ENCODE assay signal across 16 cellular contexts in the genomic region with DNA sequence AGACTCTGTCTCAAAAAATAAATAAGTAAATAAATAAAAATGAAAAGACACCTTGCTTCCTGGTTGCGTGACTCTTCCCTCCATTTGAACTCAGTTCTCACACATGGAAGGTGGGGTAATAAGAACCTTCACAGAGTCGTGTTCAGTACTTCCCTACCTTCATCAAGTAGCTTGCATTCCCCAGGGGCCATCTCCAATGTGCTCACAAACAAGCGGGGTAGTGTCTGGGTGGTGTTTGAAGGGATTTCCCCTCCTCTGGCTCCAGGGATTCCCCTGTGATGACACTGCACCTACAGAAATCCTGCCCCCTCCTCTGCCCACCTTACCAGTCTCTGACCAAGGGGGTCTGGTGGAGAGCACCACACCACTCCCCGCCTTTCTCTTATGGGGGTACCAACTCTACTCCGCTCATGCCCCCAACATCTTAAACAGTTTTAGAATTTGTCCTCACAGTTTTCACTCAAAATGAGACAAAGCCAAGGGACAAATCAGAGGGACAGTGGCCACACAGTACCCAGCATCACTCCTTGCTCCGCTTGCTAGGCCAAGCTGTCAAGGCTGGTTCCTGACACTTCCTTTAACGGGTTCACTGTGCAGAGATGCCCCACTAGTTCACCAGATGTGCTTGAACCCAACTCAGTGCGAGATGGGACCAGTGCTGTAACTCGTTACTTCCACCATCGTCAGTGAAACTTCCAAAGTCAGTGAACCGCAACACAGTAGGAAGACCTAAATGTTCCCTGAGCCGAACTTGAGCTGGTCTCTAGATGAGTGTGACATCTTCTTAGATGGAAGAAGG.
"Had no signal": no experiment of that assay in that cellular context is flagged by ENCODE, and none has a peak within 500 bp of the region (broad histone marks: within the 10 kb centered on the region; RNA-seq: fewer than 3 reads in every experiment).

No MANE protein-coding gene starts in this region.

- H3K9me3 Mint-ChIP-seq: activated naive CD4-positive, alpha-beta T cell treated with anti-CD3 and anti-CD28 coated beads, Interleukin-2, amount 10 ng/mL, durations not matched to agents 7 days and 5 days; activated T-helper 2 cell treated with anti-CD3 and anti-CD28 coated beads, Interferon-gamma antibody, Interleukin-2, Interleukin-4, amounts not matched to agents 10 μg/mL and 5 μg/mL and 100 μg/mL, durations not matched to agents 14 hours and 24 hours and 36 hours had no signal

- H3K36me3 ChIP-seq: adrenal gland, gastrocnemius medialis, heart left ventricle, tibial artery, vagina had no signal

- H3K36me3 Mint-ChIP-seq: activated CD8-positive, alpha-beta memory T cell treated with anti-CD3 and anti-CD28 coated beads, Interleukin-2, amount 10 ng/mL, durations not matched to agents 7 days and 5 days; activated naive CD4-positive, alpha-beta T cell treated with anti-CD3 and anti-CD28 coated beads, Interleukin-2, amount 10 ng/mL, durations not matched to agents 7 days and 5 days; naive thymus-derived CD8-positive, alpha-beta T cell had no signal

- H3K4me1 ChIP-seq: adrenal gland, gastrocnemius medialis had no signal

- DNase-seq: activated CD8-positive, alpha-beta memory T cell treated with anti-CD3 and anti-CD28 coated beads, Interleukin-2, amount 10 ng/mL, durations not matched to agents 7 days and 5 days; activated naive CD4-positive, alpha-beta T cell treated with anti-CD3 and anti-CD28 coated beads, Interleukin-2, amount 10 ng/mL, durations not matched to agents 7 days and 5 days; activated T-cell treated with anti-CD3 and anti-CD28 coated beads, Interleukin-2, amount 50 U/mL, for 1 hour; adrenal gland; erythroblast; gastrocnemius medialis; heart left ventricle; mucosa of descending colon; naive thymus-derived CD8-positive, alpha-beta T cell; stimulated activated CD4-positive, alpha-beta T cell treated with anti-CD3 and anti-CD28 coated beads, Interleukin-12 subunit alpha, Interleukin-12 subunit beta, amount 100 ng/mL, for 4 hours; stimulated activated CD4-positive, alpha-beta T cell treated with anti-CD3 and anti-CD28 coated beads, Interleukin-2, amount 100 ng/mL, for 24 hours; tibial artery had no signal

- ATAC-seq: activated CD4-positive, CD25-positive, alpha-beta regulatory T cell treated with anti-CD3 and anti-CD28 coated beads, Interleukin-2, amount 50 U/mL, for 24 hours; activated CD8-positive, alpha-beta memory T cell treated with anti-CD3 and anti-CD28 coated beads, Interleukin-2, amount 10 ng/mL, durations not matched to agents 7 days and 5 days; gastrocnemius medialis; heart left ventricle; left lobe of liver; mucosa of descending colon; naive thymus-derived CD8-positive, alpha-beta T cell had no signal

- H3K4me3 Mint-ChIP-seq: activated CD8-positive, alpha-beta memory T cell treated with anti-CD3 and anti-CD28 coated beads, Interleukin-2, amount 10 ng/mL, durations not matched to agents 7 days and 5 days; activated naive CD4-positive, alpha-beta T cell treated with anti-CD3 and anti-CD28 coated beads, Interleukin-2, amount 10 ng/mL, durations not matched to agents 7 days and 5 days; naive thymus-derived CD8-positive, alpha-beta T cell had no signal

- H3K27me3 ChIP-seq: adrenal gland, heart left ventricle, tibial artery, vagina had no signal

- H3K27ac ChIP-seq: adrenal gland, gastrocnemius medialis, heart left ventricle, tibial artery, vagina had no signal

- H3K9me3 ChIP-seq: adrenal gland, gastrocnemius medialis, heart left ventricle, mucosa of descending colon, tibial artery, vagina had no signal

- H3K4me3 ChIP-seq: adrenal gland, gastrocnemius medialis, heart left ventricle, mucosa of descending colon, tibial artery, vagina had no signal

- H3K27ac Mint-ChIP-seq: activated CD8-positive, alpha-beta memory T cell treated with anti-CD3 and anti-CD28 coated beads, Interleukin-2, amount 10 ng/mL, durations not matched to agents 7 days and 5 days; activated naive CD4-positive, alpha-beta T cell treated with anti-CD3 and anti-CD28 coated beads, Interleukin-2, amount 10 ng/mL, durations not matched to agents 7 days and 5 days; activated T-helper 2 cell treated with anti-CD3 and anti-CD28 coated beads, Interferon-gamma antibody, Interleukin-2, Interleukin-4, amounts not matched to agents 10 μg/mL and 5 μg/mL and 100 μg/mL, durations not matched to agents 14 hours and 24 hours and 36 hours; naive thymus-derived CD8-positive, alpha-beta T cell had no signal
